Comparison of ENCODE assay signal across 1 cellular context in the genomic region with DNA sequence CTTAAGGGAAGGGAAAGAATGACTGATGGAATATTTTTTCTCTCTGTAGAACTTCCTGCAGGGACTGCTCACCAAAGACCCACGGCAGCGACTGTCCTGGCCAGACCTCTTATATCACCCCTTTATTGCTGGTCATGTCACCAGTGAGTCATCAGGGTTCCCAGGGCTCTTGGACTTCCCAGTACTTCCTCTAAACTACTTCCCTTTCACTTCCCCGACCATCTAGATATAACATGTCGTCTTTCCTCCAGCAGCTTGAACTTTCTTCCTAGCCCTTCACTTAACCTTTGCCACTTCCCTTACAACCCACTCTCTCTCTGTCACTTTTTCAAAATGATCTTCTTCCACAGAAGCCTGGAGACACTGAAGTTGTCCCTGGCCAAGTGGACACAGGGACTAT.
TF ChIP-seq lines count a peak whose summit lies in the region.

No MANE protein-coding gene starts in this region.

TF ChIP-seq in endothelial cell of umbilical vein, 7 proteins besides CTCF, POLR2A, EP300 and RAD21:
- TF ChIP-seq JUN (IDR thresholded peaks at IDR 0.05; ENCODE audit: borderline replicate concordance, insufficient read depth, insufficient read length, low read depth) (peak; percentile 21), FOS (IDR thresholded peaks at IDR 0.05; ENCODE audit: borderline replicate concordance, insufficient read depth, low read length) (peak; percentile 42)
- TF ChIP-seq, protein P1, sequence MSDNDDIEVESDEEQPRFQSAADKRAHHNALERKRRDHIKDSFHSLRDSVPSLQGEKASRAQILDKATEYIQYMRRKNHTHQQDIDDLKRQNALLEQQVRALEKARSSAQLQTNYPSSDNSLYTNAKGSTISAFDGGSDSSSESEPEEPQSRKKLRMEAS (IDR thresholded peaks at IDR 0.05; ENCODE audit: insufficient read depth, insufficient read length) = no peak
